Comparison of ENCODE assay signal across 9 cellular contexts in the genomic region with DNA sequence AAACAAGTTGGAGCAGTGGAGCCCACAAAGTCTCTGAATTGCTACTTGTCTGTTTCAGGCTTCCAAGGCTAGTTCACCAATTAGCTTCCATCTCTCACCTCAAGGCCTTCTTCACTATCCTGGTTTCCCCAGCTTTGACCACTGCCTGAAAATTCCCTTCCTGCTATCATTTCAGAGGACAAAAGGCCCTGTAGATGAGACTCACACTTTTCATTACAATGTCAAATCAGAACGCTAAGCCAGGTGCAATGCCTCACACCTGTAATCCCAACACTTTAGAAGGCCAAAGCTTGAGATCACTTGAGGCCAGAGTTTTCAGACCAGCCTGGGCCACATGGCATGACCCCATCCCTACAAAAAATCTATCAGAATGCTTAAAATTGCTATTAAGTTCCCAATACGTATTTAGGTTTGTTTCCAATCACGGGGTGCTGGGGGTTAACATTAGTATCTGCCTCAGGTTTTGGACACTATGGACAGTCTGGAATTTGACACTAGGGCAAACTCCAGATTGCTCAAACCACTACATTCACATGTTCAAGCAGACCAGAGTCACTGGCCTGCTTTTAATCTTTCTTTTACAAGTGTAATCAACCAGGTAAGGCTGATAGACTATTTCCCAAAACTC.
DNase-seq lines count a peak whose midpoint lies in the region; ATAC-seq and TF ChIP-seq lines count a peak whose summit lies in the region.
"Had no signal": no experiment of that assay in that cellular context is flagged by ENCODE, and none has a peak within 500 bp of the region (broad histone marks: within the 10 kb centered on the region; RNA-seq: fewer than 3 reads in every experiment).

No MANE protein-coding gene starts in this region.

- H3K36me3 Mint-ChIP-seq in activated naive CD8-positive, alpha-beta T cell treated with anti-CD3 and anti-CD28 coated beads, Interleukin-2, amount 50 U/mL, for 24 hours (ENCODE audit: low read depth) = peaks cover 72% of the 10 kb centered on the region
- H3K36me3 Mint-ChIP-seq in nephron progenitor cell (ENCODE audit: low read depth) = peaks cover 56% of the 10 kb centered on the region

- H3K4me2 ChIP-seq in DOHH2 (ENCODE audit: low read length) = peak overlapping the region; percentile 22

- H3K4me1 ChIP-seq in DOHH2 (ENCODE audit: control insufficient read depth, low read length) = peaks cover 68% of the 10 kb centered on the region
- H3K4me1 ChIP-seq in HUES48 (ENCODE audit: control insufficient read depth, insufficient read depth, low read length) = peaks cover 10% of the 10 kb centered on the region; the same call in 1 of the 2 replicates

- H3K27ac ChIP-seq in DOHH2 (ENCODE audit: low read depth, low read length) = no peak overlapping the region
- H3K27ac ChIP-seq in HUES48 (ENCODE audit: low read depth, low read length) = peak overlapping the region; percentile 40

- H3F3A ChIP-seq in DOHH2 (ENCODE audit: control insufficient read depth, insufficient read depth) = peaks cover 94% of the 10 kb centered on the region

- peaks cover 58% of the 10 kb centered on the region for H3K79me2 ChIP-seq in DOHH2 (ENCODE audit: control insufficient read depth, low read length)

- H3K27me3 ChIP-seq in DOHH2 (ENCODE audit: control insufficient read depth, low read length) = no peaks in the 10 kb centered on the region
- H3K27me3 ChIP-seq in HUES48 (ENCODE audit: control insufficient read depth, insufficient read depth, low read length) = no peaks in the 10 kb centered on the region

- DNase-seq in activated naive CD8-positive, alpha-beta T cell treated with anti-CD3 and anti-CD28 coated beads, Interleukin-2, amount 50 U/mL, for 24 hours = no peak
- no peak for DNase-seq in nephron progenitor cell
- DNase-seq in NCI-H524 (lab: John Stamatoyannopoulos, UW) = no peak
- DNase-seq in stimulated activated CD4-positive, alpha-beta T cell treated with anti-CD3 and anti-CD28 coated beads, Interleukin-1b, Interleukin-23, amount 100 ng/mL, for 48 hours = no peak
- DNase-seq in NCI-H2196 treated with DMSO at 0.1 percent for 48 hours (lab: John Stamatoyannopoulos, UW; ENCODE audit: unreplicated experiment) = no peak
- DNase-seq: NCI-H1417 had no signal

- H3K36me3 ChIP-seq in DOHH2 (ENCODE audit: control insufficient read depth, low read length) = peaks cover 76% of the 10 kb centered on the region
- H3K36me3 ChIP-seq in HUES48 (ENCODE audit: control insufficient read depth, insufficient read depth, low read length) = peaks cover 63% of the 10 kb centered on the region

- peaks cover 62% of the 10 kb centered on the region for H4K20me1 ChIP-seq in DOHH2 (ENCODE audit: control insufficient read depth, insufficient read depth, low read depth, low read length)

- no peaks in the 10 kb centered on the region for H3K27me3 Mint-ChIP-seq in activated naive CD8-positive, alpha-beta T cell treated with anti-CD3 and anti-CD28 coated beads, Interleukin-2, amount 50 U/mL, for 24 hours
- H3K27me3 Mint-ChIP-seq in nephron progenitor cell (ENCODE audit: low read depth, poor library complexity) = no peaks in the 10 kb centered on the region

- TF ChIP-seq CTCF in DOHH2 (IDR thresholded peaks at IDR 0.05; ENCODE audit: low read depth, low read length, poor library complexity, severe bottlenecking) (no peak), nephron progenitor cell (IDR thresholded peaks at IDR 0.05) (no peak)

- no peaks in the 10 kb centered on the region for H3K9me3 Mint-ChIP-seq in activated naive CD8-positive, alpha-beta T cell treated with anti-CD3 and anti-CD28 coated beads, Interleukin-2, amount 50 U/mL, for 24 hours
- no peaks in the 10 kb centered on the region for H3K9me3 Mint-ChIP-seq in nephron progenitor cell

- no peak overlapping the region; the same call in 1 of the 2 replicates for H3K4me3 ChIP-seq in DOHH2 (ENCODE audit: low read length)
- H3K4me3 ChIP-seq in HUES48 (ENCODE audit: low read depth, low read length) = no peak overlapping the region

- no peak overlapping the region for H3K9ac ChIP-seq in HUES48 (ENCODE audit: low read depth, low read length)

- H3K4me3 Mint-ChIP-seq in activated naive CD8-positive, alpha-beta T cell treated with anti-CD3 and anti-CD28 coated beads, Interleukin-2, amount 50 U/mL, for 24 hours = peak overlapping the region; percentile 99
- no peak overlapping the region for H3K4me3 Mint-ChIP-seq in nephron progenitor cell

- no peaks in the 10 kb centered on the region for H3K9me2 ChIP-seq in DOHH2 (replicated peaks; ENCODE audit: control insufficient read depth, low read length)

- H3K4me1 Mint-ChIP-seq in activated naive CD8-positive, alpha-beta T cell treated with anti-CD3 and anti-CD28 coated beads, Interleukin-2, amount 50 U/mL, for 24 hours = peaks cover 90% of the 10 kb centered on the region
- H3K4me1 Mint-ChIP-seq in nephron progenitor cell = peaks cover 51% of the 10 kb centered on the region

- ATAC-seq in activated naive CD8-positive, alpha-beta T cell treated with anti-CD3 and anti-CD28 coated beads, Interleukin-2, amount 50 U/mL, for 24 hours = no peak
- ATAC-seq in GM21390 (IDR thresholded peaks at IDR 0.05; ENCODE audit: unreplicated experiment) = no peak

- H3K9me3 ChIP-seq in DOHH2 (ENCODE audit: control insufficient read depth, insufficient read depth, low read length) (no peaks in the 10 kb centered on the region), HUES48 (ENCODE audit: control insufficient read depth, insufficient read depth, low read length) (no peaks in the 10 kb centered on the region)

- peak overlapping the region; percentile 84 for H3K27ac Mint-ChIP-seq in activated naive CD8-positive, alpha-beta T cell treated with anti-CD3 and anti-CD28 coated beads, Interleukin-2, amount 50 U/mL, for 24 hours
- H3K27ac Mint-ChIP-seq in nephron progenitor cell = peak overlapping the region; percentile 69
